In the genomic region with DNA sequence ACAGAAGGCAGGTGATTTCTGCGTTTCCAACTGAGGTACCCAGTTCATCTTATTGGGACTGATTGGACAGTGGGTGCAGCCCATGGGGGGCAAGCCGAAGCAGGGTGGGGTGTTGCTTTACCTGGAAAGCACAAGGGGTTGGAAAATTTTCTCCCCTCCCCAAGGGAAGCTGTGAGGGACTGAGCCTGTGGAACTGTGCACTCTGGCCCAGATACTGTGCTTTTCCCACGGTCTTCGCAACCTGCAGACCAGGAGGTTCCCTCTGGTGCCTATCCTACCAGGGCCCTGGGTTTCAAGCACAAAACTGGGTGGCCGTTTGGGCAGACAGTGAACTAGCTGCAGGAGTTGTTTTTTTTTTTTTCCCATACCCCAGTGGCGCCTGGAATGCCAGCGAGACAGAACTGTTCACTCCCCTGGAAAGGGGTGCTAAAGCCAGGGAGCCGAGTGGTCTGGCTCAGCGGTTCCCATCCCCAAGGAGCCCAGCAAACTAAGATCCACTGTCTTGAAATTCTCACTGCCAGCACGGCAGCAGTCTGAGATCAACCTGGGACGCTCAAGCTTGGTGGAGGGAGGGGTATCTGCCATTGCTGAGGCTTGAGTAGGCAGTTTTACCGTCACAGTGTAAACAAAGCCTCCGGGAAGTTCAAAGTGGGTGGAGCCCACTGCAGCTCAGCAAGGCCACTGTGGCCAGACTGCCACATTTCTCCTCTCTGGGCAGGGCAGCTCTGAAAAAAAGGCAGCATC, we compare ENCODE assay signal across 10 cellular contexts.
DNase-seq lines count a peak whose midpoint lies in the region; ATAC-seq and TF ChIP-seq lines count a peak whose summit lies in the region.
"Had no signal": no experiment of that assay in that cellular context is flagged by ENCODE, and none has a peak within 500 bp of the region (broad histone marks: within the 10 kb centered on the region; RNA-seq: fewer than 3 reads in every experiment).

No MANE protein-coding gene starts in this region.

- peaks cover 11% of the 10 kb centered on the region for H3K27me3 Mint-ChIP-seq in Caco-2 (ENCODE audit: insufficient read depth, unreplicated experiment)

- no peak overlapping the region for H3K18ac ChIP-seq in mesendoderm (ENCODE audit: low read length)

- H3K36me3 Mint-ChIP-seq in Caco-2 (ENCODE audit: insufficient read depth, unreplicated experiment): no peaks in the 10 kb centered on the region
- H3K36me3 Mint-ChIP-seq: CD4-positive, CD25-positive, alpha-beta regulatory T cell had no signal

- no peak overlapping the region for H3K4ac ChIP-seq in mesendoderm (ENCODE audit: low read depth, low read length)

- CTCF ChIA-PET in Caco-2 (lab: Charles Lee): interaction anchor here (0.7 to 1.7 kb wide), 3 partner anchors 22 to 750 kb away, joined by 3 to 6 read pairs (median 3); no protein-coding TSS in a partner anchor

- H2AK5ac ChIP-seq in mesendoderm (ENCODE audit: low read length): no peak overlapping the region

- H3K27me3 ChIP-seq in Caco-2 (replicated peaks; ENCODE audit: control insufficient read depth, insufficient read depth, low read length): no peaks in the 10 kb centered on the region
- H3K27me3 ChIP-seq in mesendoderm (ENCODE audit: insufficient read depth, low read length, poor library complexity): no peaks in the 10 kb centered on the region

- peaks cover 9% of the 10 kb centered on the region for H3K9me3 Mint-ChIP-seq in Caco-2 (ENCODE audit: unreplicated experiment)

- peak overlapping the region; percentile 28 for H3K4me3 ChIP-seq in Caco-2 (ENCODE audit: low read depth, low read length)
- no peak overlapping the region for H3K4me3 ChIP-seq in mesendoderm (ENCODE audit: low read length)
- H3K4me3 ChIP-seq: dorsolateral prefrontal cortex had no signal

- H3K79me2 ChIP-seq in mesendoderm (ENCODE audit: control insufficient read depth, insufficient read depth, low read length): no peaks in the 10 kb centered on the region

- H3K9ac ChIP-seq in mesendoderm (ENCODE audit: low read length): no peak overlapping the region

- H2BK15ac ChIP-seq in mesendoderm (replicated peaks; ENCODE audit: low read depth): no peak overlapping the region

- POLR2A ChIA-PET in Caco-2 (lab: Charles Lee): interaction anchor here (0.7 kb wide), 1 partner anchor 256 kb away, joined by 3 read pairs; no protein-coding TSS in a partner anchor

- H3K79me1 ChIP-seq in mesendoderm (ENCODE audit: low read length): no peaks in the 10 kb centered on the region

- H3K23ac ChIP-seq in mesendoderm (ENCODE audit: low read length): no peak overlapping the region

- H3K4me2 ChIP-seq in mesendoderm (ENCODE audit: low read length): no peak overlapping the region

- H2BK120ac ChIP-seq in mesendoderm (ENCODE audit: low read depth, low read length): no peak overlapping the region

- H4K5ac ChIP-seq in mesendoderm (ENCODE audit: low read length): no peak overlapping the region

- peak; percentile 76 to 84 for DNase-seq in Caco-2
- DNase-seq in LoVo (ENCODE audit: low spot score): peak; percentile 65
- DNase-seq in astrocyte of the hippocampus (ENCODE audit: low read depth, low spot score): peak; percentile 25
- peak; percentile 75 for DNase-seq in mesendoderm
- no peak for DNase-seq in HCEC 1CT
- DNase-seq in Kasumi-1 (lab: John Stamatoyannopoulos, UW): no peak
- DNase-seq: CD4-positive, CD25-positive, alpha-beta regulatory T cell; dorsolateral prefrontal cortex had no signal

- no CpG with 5 or more reads among the region's 13 CpGs for WGBS in mesendoderm (ENCODE audit: extremely low coverage, insufficient coverage, low lambda C conversion rate)

- no peak overlapping the region for H3K27ac Mint-ChIP-seq in Caco-2 (ENCODE audit: unreplicated experiment)
- H3K27ac Mint-ChIP-seq: CD4-positive, CD25-positive, alpha-beta regulatory T cell had no signal

- H3K4me1 ChIP-seq in Caco-2: peaks cover 12% of the 10 kb centered on the region; the same call in 1 of the 2 replicates
- no peaks in the 10 kb centered on the region for H3K4me1 ChIP-seq in mesendoderm (ENCODE audit: control insufficient read depth, low read depth, low read length)

- no peak overlapping the region for H3K56ac ChIP-seq in mesendoderm (ENCODE audit: low read length)

- no peaks in the 10 kb centered on the region for H3K4me1 Mint-ChIP-seq in Caco-2 (ENCODE audit: low read depth, unreplicated experiment)
- H3K4me1 Mint-ChIP-seq: CD4-positive, CD25-positive, alpha-beta regulatory T cell had no signal

- H3K36me3 ChIP-seq in Caco-2 (ENCODE audit: control insufficient read depth, insufficient read depth, low read length): no peaks in the 10 kb centered on the region
- H3K36me3 ChIP-seq in mesendoderm (ENCODE audit: control insufficient read depth, insufficient read depth, low read length): no peaks in the 10 kb centered on the region

- BruUV-seq in Caco-2 (replicated peaks; lab: Mats Ljungman, UMichigan): no TSS peak

- no peak overlapping the region for H2BK5ac ChIP-seq in mesendoderm (ENCODE audit: low read length)

- no peak overlapping the region for H3K27ac ChIP-seq in mesendoderm (ENCODE audit: low read depth, low read length)
- H3K27ac ChIP-seq: dorsolateral prefrontal cortex had no signal

- TF ChIP-seq CTCF in Caco-2 (IDR thresholded peaks at IDR 0.05; ENCODE audit: insufficient read depth in 1 of 2, low read depth in 1 of 2, low read length in 1 of 2, severe bottlenecking in 1 of 2, unreplicated experiment in 1 of 2): no peak

- no peak for ATAC-seq in HG02938 (IDR thresholded peaks at IDR 0.05; ENCODE audit: unreplicated experiment)
- ATAC-seq in GM21447 (IDR thresholded peaks at IDR 0.05; ENCODE audit: unreplicated experiment): no peak

- no peak overlapping the region for H4K8ac ChIP-seq in mesendoderm (ENCODE audit: low read depth, low read length)

- intact Hi-C loops in Caco-2 (cut with micrococcal nuclease; ENCODE audit: unreplicated experiment): no loop called here

- H3K4me3 Mint-ChIP-seq in Caco-2 (ENCODE audit: unreplicated experiment): peak overlapping the region; percentile 65
- H3K4me3 Mint-ChIP-seq: CD4-positive, CD25-positive, alpha-beta regulatory T cell had no signal

- no peaks in the 10 kb centered on the region; the same call in 1 of the 2 replicates for H3K9me3 ChIP-seq in Caco-2

Comparison
In these comparisons a context has a peak if more than half of its experiments do, and no peak if none do; other contexts are left out.
1. DNase-seq: peak in Caco-2 (2 of 2), LoVo (single experiment), astrocyte of the hippocampus (single experiment) and mesendoderm (single experiment); none in HCEC 1CT (single experiment) and Kasumi-1 (0 of 2).